18 cellular contexts compared by ENCODE assay signal in the genomic region with DNA sequence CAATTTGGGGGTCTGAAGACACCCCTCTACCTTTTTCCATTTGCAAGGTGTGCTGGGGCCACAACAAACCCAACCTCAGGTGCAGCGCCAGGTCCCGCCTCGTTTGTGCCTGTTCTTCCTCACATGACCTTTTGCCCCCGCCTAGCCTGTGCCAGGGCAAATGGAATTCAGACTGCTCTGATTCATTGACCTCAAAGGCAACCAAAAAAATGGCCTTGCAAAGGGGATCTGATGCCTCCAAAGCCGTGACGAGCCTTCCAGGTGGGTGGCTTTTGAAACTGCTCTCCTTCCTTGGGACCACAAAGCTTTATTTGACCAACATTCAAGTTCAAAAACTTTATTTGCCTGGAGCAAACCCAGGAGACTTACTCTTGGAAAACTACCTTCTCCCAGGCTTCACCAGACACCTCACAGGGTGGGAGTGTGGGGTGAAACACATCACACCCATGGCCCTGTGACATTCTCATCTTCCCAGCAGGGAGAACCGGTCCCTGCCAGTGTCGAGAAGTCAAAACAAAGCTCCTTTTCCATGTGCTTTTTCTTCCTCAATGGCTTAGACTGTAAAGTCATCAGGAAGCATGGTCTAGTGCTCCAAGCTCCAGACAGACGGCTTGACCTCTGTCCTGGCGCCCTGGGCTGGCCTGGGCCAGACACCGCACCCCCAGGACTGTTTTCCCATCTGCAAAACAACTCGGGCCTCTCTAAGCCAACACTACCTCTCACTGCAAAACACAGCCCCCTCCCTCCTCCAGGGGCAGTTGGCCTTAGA.
DNase-seq lines count a peak whose midpoint lies in the region; ATAC-seq and TF ChIP-seq lines count a peak whose summit lies in the region.
"Had no signal": no experiment of that assay in that cellular context is flagged by ENCODE, and none has a peak within 500 bp of the region (broad histone marks: within the 10 kb centered on the region; RNA-seq: fewer than 3 reads in every experiment).

No MANE protein-coding gene starts in this region.

- peaks cover 2% of the 10 kb centered on the region for H3K9me3 Mint-ChIP-seq in stimulated activated memory B cell treated with anti-CD40 and anti-IgM and Interleukin-4, amounts not matched to agents 10 μg/mL and 1 μg/mL and 100 μg/mL, for 72 hours
- H3K9me3 Mint-ChIP-seq: activated CD4-positive, alpha-beta memory T cell treated with anti-CD3 and anti-CD28 coated beads for 36 hours; activated T-cell treated with anti-CD3 and anti-CD28 coated beads, Interleukin-2, amount 50 U/mL, for 24 hours had no signal

- H3K27ac Mint-ChIP-seq in stimulated activated memory B cell treated with anti-CD40 and anti-IgM and Interleukin-4, amounts not matched to agents 10 μg/mL and 1 μg/mL and 100 μg/mL, for 72 hours: no peak overlapping the region
- H3K27ac Mint-ChIP-seq: activated CD4-positive, alpha-beta memory T cell treated with anti-CD3 and anti-CD28 coated beads for 36 hours; activated T-cell treated with anti-CD3 and anti-CD28 coated beads, Interleukin-2, amount 50 U/mL, for 24 hours; T-helper 17 cell had no signal

- peak overlapping the region; percentile 75 for H3K4me2 ChIP-seq in Loucy (ENCODE audit: low read depth, low read length, poor library complexity, severe bottlenecking)
- no peak overlapping the region for H3K4me2 ChIP-seq in mesendoderm (ENCODE audit: low read length)

- H3K27ac ChIP-seq in colonic mucosa (no peak overlapping the region), mesendoderm (ENCODE audit: low read depth, low read length) (peak overlapping the region; percentile 42), ovary (no peak overlapping the region)
- H3K27ac ChIP-seq: VCaP had no signal

- no peak overlapping the region for H2AFZ ChIP-seq in Loucy (ENCODE audit: low read length)

- H2AK5ac ChIP-seq in mesendoderm (ENCODE audit: low read length): no peak overlapping the region

- peaks cover 68% of the 10 kb centered on the region for H3K4me1 Mint-ChIP-seq in stimulated activated memory B cell treated with anti-CD40 and anti-IgM and Interleukin-4, amounts not matched to agents 10 μg/mL and 1 μg/mL and 100 μg/mL, for 72 hours

- H3K9me3 ChIP-seq in Loucy (ENCODE audit: insufficient read depth, low read depth, low read length): no peaks in the 10 kb centered on the region
- H3K9me3 ChIP-seq in colonic mucosa: no peaks in the 10 kb centered on the region
- H3K9me3 ChIP-seq in ovary: no peaks in the 10 kb centered on the region
- H3K9me3 ChIP-seq: Caco-2 had no signal

- ATAC-seq in stimulated activated memory B cell treated with anti-CD40 and anti-IgM and Interleukin-4, amounts not matched to agents 10 μg/mL and 1 μg/mL and 100 μg/mL, for 72 hours: no peak
- ATAC-seq: T-helper 17 cell had no signal

- TF ChIP-seq POLR2A in ovary (IDR thresholded peaks at IDR 0.05): no peak

- no peaks in the 10 kb centered on the region for H3K36me3 Mint-ChIP-seq in stimulated activated memory B cell treated with anti-CD40 and anti-IgM and Interleukin-4, amounts not matched to agents 10 μg/mL and 1 μg/mL and 100 μg/mL, for 72 hours
- H3K36me3 Mint-ChIP-seq: activated CD4-positive, alpha-beta memory T cell treated with anti-CD3 and anti-CD28 coated beads for 36 hours had no signal

- H3K18ac ChIP-seq in mesendoderm (ENCODE audit: low read length): peak overlapping the region; percentile 8

- DNase-seq in colonic mucosa (peak; percentile 56), mesendoderm (no peak), SKM-1 treated with dmso at 0.1 percent for 144 hours (lab: John Stamatoyannopoulos, UW; ENCODE audit: unreplicated experiment) (no peak), NCI-H1105 treated with DMSO at 0.1 percent for 48 hours (lab: John Stamatoyannopoulos, UW) (no peak), ovary (no peak)
- DNase-seq: activated naive CD4-positive, alpha-beta T cell treated with anti-CD3 and anti-CD28 coated beads, Interleukin-2, amount 50 U/mL, for 16 hours; activated T-cell treated with anti-CD3 and anti-CD28 coated beads, Interleukin-2, amount 50 U/mL, for 24 hours; AML-193; Caco-2; hippocampal formation; NCI-H2029 treated with DMSO at 0.1 percent for 48 hours; NCI-H526; stimulated activated CD4-positive, alpha-beta T cell treated with anti-CD3 and anti-CD28 coated beads, Interleukin-2, amount 100 ng/mL, for 48 hours; T-helper 17 cell had no signal

- H3K4me3 ChIP-seq in Loucy (ENCODE audit: low read length, poor library complexity, severe bottlenecking): peak overlapping the region; percentile 61
- no peak overlapping the region for H3K4me3 ChIP-seq in colonic mucosa
- H3K4me3 ChIP-seq in mesendoderm (ENCODE audit: low read length): no peak overlapping the region
- no peak overlapping the region for H3K4me3 ChIP-seq in ovary

- no peaks in the 10 kb centered on the region for H3F3A ChIP-seq in Loucy (ENCODE audit: low read depth)

- WGBS in mesendoderm (ENCODE audit: extremely low coverage, insufficient coverage, low lambda C conversion rate): no CpG with 5 or more reads among the region's 12 CpGs
- WGBS in ovary, 3 donors: 87 to 88% (median 87%) methylated on average over 12 of the region's 12 CpGs

- H4K8ac ChIP-seq in mesendoderm (ENCODE audit: low read depth, low read length): no peak overlapping the region

- H3K27me3 ChIP-seq in Loucy (ENCODE audit: insufficient read depth, low read length, poor library complexity, severe bottlenecking) (no peaks in the 10 kb centered on the region), colonic mucosa (no peaks in the 10 kb centered on the region), mesendoderm (ENCODE audit: insufficient read depth, low read length, poor library complexity) (no peaks in the 10 kb centered on the region), ovary (no peaks in the 10 kb centered on the region)

- TF ChIP-seq CTCF in Loucy (conservative IDR thresholded peaks at IDR 0.05; ENCODE audit: low read length) (no peak), colonic mucosa (IDR thresholded peaks at IDR 0.05) (no peak), ovary (IDR thresholded peaks at IDR 0.05) (no peak)

- H3K9me2 ChIP-seq in Loucy (replicated peaks; ENCODE audit: low read depth, low read length): no peaks in the 10 kb centered on the region

- intact Hi-C loops in colonic mucosa (cut with DNase I): no loop called here
- intact Hi-C loops in ovary (cut with DNase I): no loop called here

- H3K27me3 Mint-ChIP-seq in stimulated activated memory B cell treated with anti-CD40 and anti-IgM and Interleukin-4, amounts not matched to agents 10 μg/mL and 1 μg/mL and 100 μg/mL, for 72 hours: no peaks in the 10 kb centered on the region

- H3K4me1 ChIP-seq in Loucy (ENCODE audit: insufficient read depth, low read length, poor library complexity, severe bottlenecking) (peaks cover 66% of the 10 kb centered on the region), colonic mucosa (peaks cover 10% of the 10 kb centered on the region), mesendoderm (ENCODE audit: control insufficient read depth, low read depth, low read length) (peaks cover 15% of the 10 kb centered on the region), ovary (ENCODE audit: insufficient read depth) (no peaks in the 10 kb centered on the region)

- no peak overlapping the region for H3K4me3 Mint-ChIP-seq in stimulated activated memory B cell treated with anti-CD40 and anti-IgM and Interleukin-4, amounts not matched to agents 10 μg/mL and 1 μg/mL and 100 μg/mL, for 72 hours
- H3K4me3 Mint-ChIP-seq: activated CD4-positive, alpha-beta memory T cell treated with anti-CD3 and anti-CD28 coated beads for 36 hours; activated T-cell treated with anti-CD3 and anti-CD28 coated beads, Interleukin-2, amount 50 U/mL, for 24 hours; T-helper 17 cell had no signal

- H3K23ac ChIP-seq in mesendoderm (ENCODE audit: low read length): no peak overlapping the region

- peak overlapping the region; percentile 81 for H2BK5ac ChIP-seq in mesendoderm (ENCODE audit: low read length)

- H3K36me3 ChIP-seq in Loucy (ENCODE audit: insufficient read depth, low read length) (no peaks in the 10 kb centered on the region), colonic mucosa (no peaks in the 10 kb centered on the region), mesendoderm (ENCODE audit: control insufficient read depth, insufficient read depth, low read length) (no peaks in the 10 kb centered on the region), ovary (no peaks in the 10 kb centered on the region)

- H3K4ac ChIP-seq in mesendoderm (ENCODE audit: low read depth, low read length): no peak overlapping the region

- no peaks in the 10 kb centered on the region for H3K79me2 ChIP-seq in Loucy (ENCODE audit: insufficient read depth, low read length)
- no peaks in the 10 kb centered on the region for H3K79me2 ChIP-seq in mesendoderm (ENCODE audit: control insufficient read depth, insufficient read depth, low read length)

- H3K79me1 ChIP-seq in mesendoderm (ENCODE audit: low read length): no peaks in the 10 kb centered on the region

- TF ChIP-seq EP300 in ovary (IDR thresholded peaks at IDR 0.05): no peak

- no peaks in the 10 kb centered on the region for H4K20me1 ChIP-seq in Loucy (ENCODE audit: insufficient read depth, low read length, poor library complexity, severe bottlenecking)

- H4K5ac ChIP-seq in mesendoderm (ENCODE audit: low read length): peak overlapping the region; percentile 27

- H2BK120ac ChIP-seq in mesendoderm (ENCODE audit: low read depth, low read length): no peak overlapping the region

- no peak overlapping the region for H2BK15ac ChIP-seq in mesendoderm (replicated peaks; ENCODE audit: low read depth)

- H3K9ac ChIP-seq in Loucy (ENCODE audit: low read depth, low read length, poor library complexity, severe bottlenecking): peak overlapping the region; percentile 78
- no peak overlapping the region for H3K9ac ChIP-seq in colonic mucosa (ENCODE audit: low read depth in 2 of 2, low read length in 2 of 2)
- no peak overlapping the region for H3K9ac ChIP-seq in mesendoderm (ENCODE audit: low read length)

- peak overlapping the region; percentile 81 for H3K56ac ChIP-seq in mesendoderm (ENCODE audit: low read length)
